Comparison of ENCODE assay signal across 8 cellular contexts in genomic region chr12:68405292-68405900, GRCh38.
A peak's percentile ranks its signal among the peaks of the same experiment; 100 is the strongest.
DNase-seq lines count a peak whose midpoint lies in the region; ATAC-seq lines count a peak whose summit lies in the region.

No MANE protein-coding gene starts in this region.

- no peaks in the 10 kb centered on the region for H3K36me3 ChIP-seq in esophagus (ENCODE audit: control insufficient read depth in 2 of 2, insufficient read depth in 2 of 2, low read length in 1 of 2)
- no peaks in the 10 kb centered on the region for H3K36me3 ChIP-seq in urinary bladder (ENCODE audit: insufficient read depth)

- H3K27me3 ChIP-seq in esophagus (ENCODE audit: control insufficient read depth in 1 of 2, insufficient read depth in 2 of 2, low read length in 2 of 2) = no peaks in the 10 kb centered on the region

- peak overlapping the region; percentile 5 for H3K27ac Mint-ChIP-seq in memory B cell

- no peaks in the 10 kb centered on the region for H3K9me3 ChIP-seq in esophagus (ENCODE audit: control insufficient read depth in 2 of 2, insufficient read depth in 1 of 2, low read depth in 1 of 2, low read length in 1 of 2)

- H3K27me3 Mint-ChIP-seq in memory B cell = peaks cover 4% of the 10 kb centered on the region

- H3K36me3 Mint-ChIP-seq in memory B cell = no peaks in the 10 kb centered on the region

- ATAC-seq in memory B cell (ENCODE audit: low read depth) (no peak), GM18517 (IDR thresholded peaks at IDR 0.05; ENCODE audit: unreplicated experiment) (no peak)

- no peak overlapping the region for H3K4me3 Mint-ChIP-seq in memory B cell

- no peaks in the 10 kb centered on the region for H3K9me3 Mint-ChIP-seq in memory B cell

- DNase-seq in SIG-M5 treated with dmso at 0.1 percent for 504 hours (lab: John Stamatoyannopoulos, UW; ENCODE audit: unreplicated experiment) (peak; percentile 12), SIG-M5 (lab: John Stamatoyannopoulos, UW) (no peak), memory B cell (ENCODE audit: low spot score in 2 of 2) (no peak), T1000 (lab: John Stamatoyannopoulos, UW) (no peak), T-helper 2 cell (no peak)

- H3K4me1 ChIP-seq in esophagus (ENCODE audit: control insufficient read depth in 2 of 2, insufficient read depth in 2 of 2, low read length in 1 of 2) (peaks cover 4 to 6% of the 10 kb centered on the region in 2 donors), urinary bladder (ENCODE audit: insufficient read depth) (peaks cover 1% of the 10 kb centered on the region)

- peaks cover 4% of the 10 kb centered on the region for H3K4me1 Mint-ChIP-seq in memory B cell

- H3K4me3 ChIP-seq in esophagus (ENCODE audit: low read depth in 1 of 2, low read length in 2 of 2) (no peak overlapping the region), urinary bladder (ENCODE audit: low read depth, low read length) (no peak overlapping the region)

- H3K27ac ChIP-seq in esophagus (ENCODE audit: low read depth in 2 of 2, low read length in 1 of 2) (peak overlapping the region; percentile 35 to 60), urinary bladder (ENCODE audit: low read depth) (peak overlapping the region; percentile 63)
